Comparison of ENCODE assay signal across 1 cellular context in the genomic region with DNA sequence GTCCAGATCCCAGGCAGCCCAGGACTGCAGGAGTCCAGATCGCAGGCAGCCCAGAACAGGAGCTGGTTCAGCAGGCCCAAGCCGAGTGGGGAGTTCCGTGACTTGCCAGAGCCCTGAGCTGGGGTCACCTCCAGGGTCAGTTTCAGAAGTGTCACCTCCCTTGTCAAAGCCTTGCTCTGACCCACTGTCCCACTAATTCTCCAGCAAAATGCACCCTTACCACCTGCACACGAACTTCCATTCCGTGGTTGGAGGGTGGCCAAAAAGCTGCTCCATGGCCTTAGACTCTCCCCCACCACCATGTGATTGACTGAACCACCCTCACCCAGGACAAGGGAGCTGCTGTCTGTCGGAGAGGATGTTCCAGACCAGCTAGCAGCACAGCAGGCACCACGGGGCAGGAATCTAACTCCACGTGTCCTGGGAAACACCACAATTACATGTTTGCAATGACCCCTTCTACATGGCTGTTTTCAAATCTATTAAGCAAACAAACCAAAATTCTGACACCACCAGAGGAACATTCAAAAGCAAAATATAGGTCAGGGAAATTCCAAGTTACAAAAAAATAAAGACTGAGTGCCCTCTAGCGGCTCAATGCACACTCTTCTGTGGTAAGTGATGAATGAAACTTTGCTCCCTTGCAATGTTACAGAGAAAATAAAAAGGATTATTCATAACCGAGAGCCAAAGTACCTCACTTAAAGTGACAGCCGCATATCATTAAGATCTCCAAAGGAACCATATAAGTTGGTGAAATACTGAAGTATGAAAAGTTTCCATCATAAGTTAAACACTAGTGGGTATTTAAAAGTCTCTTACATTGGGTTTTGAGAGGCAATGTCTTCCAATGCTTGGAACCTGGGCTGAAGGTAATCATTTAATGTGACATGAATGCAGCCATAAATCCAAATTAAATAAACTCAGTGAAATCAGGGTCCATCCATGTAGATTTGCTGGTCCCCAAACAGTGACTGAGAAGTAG.
A peak's percentile ranks its signal among the peaks of the same experiment; 100 is the strongest.
TF ChIP-seq lines count a peak whose summit lies in the region.

No MANE protein-coding gene starts in this region.

TF ChIP-seq in HepG2, 621 proteins besides CTCF, POLR2A, EP300 and RAD21 (continues in another document):
- TF ChIP-seq, protein P1, sequence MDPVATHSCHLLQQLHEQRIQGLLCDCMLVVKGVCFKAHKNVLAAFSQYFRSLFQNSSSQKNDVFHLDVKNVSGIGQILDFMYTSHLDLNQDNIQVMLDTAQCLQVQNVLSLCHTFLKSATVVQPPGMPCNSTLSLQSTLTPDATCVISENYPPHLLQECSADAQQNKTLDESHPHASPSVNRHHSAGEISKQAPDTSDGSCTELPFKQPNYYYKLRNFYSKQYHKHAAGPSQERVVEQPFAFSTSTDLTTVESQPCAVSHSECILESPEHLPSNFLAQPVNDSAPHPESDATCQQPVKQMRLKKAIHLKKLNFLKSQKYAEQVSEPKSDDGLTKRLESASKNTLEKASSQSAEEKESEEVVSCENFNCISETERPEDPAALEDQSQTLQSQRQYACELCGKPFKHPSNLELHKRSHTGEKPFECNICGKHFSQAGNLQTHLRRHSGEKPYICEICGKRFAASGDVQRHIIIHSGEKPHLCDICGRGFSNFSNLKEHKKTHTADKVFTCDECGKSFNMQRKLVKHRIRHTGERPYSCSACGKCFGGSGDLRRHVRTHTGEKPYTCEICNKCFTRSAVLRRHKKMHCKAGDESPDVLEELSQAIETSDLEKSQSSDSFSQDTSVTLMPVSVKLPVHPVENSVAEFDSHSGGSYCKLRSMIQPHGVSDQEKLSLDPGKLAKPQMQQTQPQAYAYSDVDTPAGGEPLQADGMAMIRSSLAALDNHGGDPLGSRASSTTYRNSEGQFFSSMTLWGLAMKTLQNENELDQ (CRISPR knock-in tag; IDR thresholded peaks at IDR 0.05; ENCODE audit: borderline replicate concordance) = no peak
- TF ChIP-seq, protein P2, sequence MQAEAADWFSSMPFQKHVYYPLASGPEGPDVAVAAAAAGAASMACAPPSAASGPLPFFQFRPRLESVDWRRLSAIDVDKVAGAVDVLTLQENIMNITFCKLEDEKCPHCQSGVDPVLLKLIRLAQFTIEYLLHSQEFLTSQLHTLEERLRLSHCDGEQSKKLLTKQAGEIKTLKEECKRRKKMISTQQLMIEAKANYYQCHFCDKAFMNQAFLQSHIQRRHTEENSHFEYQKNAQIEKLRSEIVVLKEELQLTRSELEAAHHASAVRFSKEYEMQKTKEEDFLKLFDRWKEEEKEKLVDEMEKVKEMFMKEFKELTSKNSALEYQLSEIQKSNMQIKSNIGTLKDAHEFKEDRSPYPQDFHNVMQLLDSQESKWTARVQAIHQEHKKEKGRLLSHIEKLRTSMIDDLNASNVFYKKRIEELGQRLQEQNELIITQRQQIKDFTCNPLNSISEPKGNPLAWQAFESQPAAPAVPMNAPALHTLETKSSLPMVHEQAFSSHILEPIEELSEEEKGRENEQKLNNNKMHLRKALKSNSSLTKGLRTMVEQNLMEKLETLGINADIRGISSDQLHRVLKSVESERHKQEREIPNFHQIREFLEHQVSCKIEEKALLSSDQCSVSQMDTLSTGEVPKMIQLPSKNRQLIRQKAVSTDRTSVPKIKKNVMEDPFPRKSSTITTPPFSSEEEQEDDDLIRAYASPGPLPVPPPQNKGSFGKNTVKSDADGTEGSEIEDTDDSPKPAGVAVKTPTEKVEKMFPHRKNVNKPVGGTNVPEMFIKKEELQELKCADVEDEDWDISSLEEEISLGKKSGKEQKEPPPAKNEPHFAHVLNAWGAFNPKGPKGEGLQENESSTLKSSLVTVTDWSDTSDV (CRISPR knock-in tag; IDR thresholded peaks at IDR 0.05) = no peak
- TF ChIP-seq ZNF430 (CRISPR knock-in tag; IDR thresholded peaks at IDR 0.05) (no peak), ZNF598 (CRISPR knock-in tag; IDR thresholded peaks at IDR 0.05; ENCODE audit: borderline replicate concordance) (no peak), ZC3H13 (CRISPR knock-in tag; IDR thresholded peaks at IDR 0.05) (no peak), NR2F2 (IDR thresholded peaks at IDR 0.05; ENCODE audit: borderline replicate concordance, low read depth) (no peak), ZNF496 (CRISPR knock-in tag; IDR thresholded peaks at IDR 0.05; ENCODE audit: insufficient replicate concordance) (no peak), PAX8 (CRISPR knock-in tag; IDR thresholded peaks at IDR 0.05; ENCODE audit: borderline replicate concordance) (no peak), ZNF350 (CRISPR knock-in tag; IDR thresholded peaks at IDR 0.05; ENCODE audit: borderline replicate concordance, low read depth) (no peak), ARNT2 (CRISPR knock-in tag; IDR thresholded peaks at IDR 0.05; ENCODE audit: low read depth) (no peak), IKZF1 (IDR thresholded peaks at IDR 0.05) (no peak), ZSCAN20 (CRISPR knock-in tag; IDR thresholded peaks at IDR 0.05; ENCODE audit: borderline replicate concordance) (no peak), GTF2F1 (IDR thresholded peaks at IDR 0.05; ENCODE audit: low read length) (no peak), SNRNP70 (IDR thresholded peaks at IDR 0.05; ENCODE audit: low read depth, low read length) (no peak), ZSCAN31 (CRISPR knock-in tag; IDR thresholded peaks at IDR 0.05; ENCODE audit: low read depth) (no peak), ZNF841 (CRISPR knock-in tag; IDR thresholded peaks at IDR 0.05; ENCODE audit: borderline replicate concordance) (no peak), ZNF772 (CRISPR knock-in tag; IDR thresholded peaks at IDR 0.05) (no peak), NCOR1 (IDR thresholded peaks at IDR 0.05; ENCODE audit: borderline replicate concordance, low read length) (0 out of 2 replicates have a peak, but pooled peaks have one; percentile 17), ZNF44 (CRISPR knock-in tag; IDR thresholded peaks at IDR 0.05) (no peak), HCFC1 (IDR thresholded peaks at IDR 0.05; ENCODE audit: low read depth, low read length) (no peak), SCMH1 (CRISPR knock-in tag; IDR thresholded peaks at IDR 0.05; ENCODE audit: borderline replicate concordance) (no peak), ZNF317 (CRISPR knock-in tag; IDR thresholded peaks at IDR 0.05) (no peak), NFE2L2 (IDR thresholded peaks at IDR 0.05; ENCODE audit: low read length) (no peak), NRL (CRISPR knock-in tag; IDR thresholded peaks at IDR 0.05; ENCODE audit: borderline replicate concordance) (no peak), NCOA2 (CRISPR knock-in tag; IDR thresholded peaks at IDR 0.05) (no peak), SIN3A (IDR thresholded peaks at IDR 0.05; ENCODE audit: borderline replicate concordance, low read depth, low read length) (no peak)
- TF ChIP-seq, protein P3, sequence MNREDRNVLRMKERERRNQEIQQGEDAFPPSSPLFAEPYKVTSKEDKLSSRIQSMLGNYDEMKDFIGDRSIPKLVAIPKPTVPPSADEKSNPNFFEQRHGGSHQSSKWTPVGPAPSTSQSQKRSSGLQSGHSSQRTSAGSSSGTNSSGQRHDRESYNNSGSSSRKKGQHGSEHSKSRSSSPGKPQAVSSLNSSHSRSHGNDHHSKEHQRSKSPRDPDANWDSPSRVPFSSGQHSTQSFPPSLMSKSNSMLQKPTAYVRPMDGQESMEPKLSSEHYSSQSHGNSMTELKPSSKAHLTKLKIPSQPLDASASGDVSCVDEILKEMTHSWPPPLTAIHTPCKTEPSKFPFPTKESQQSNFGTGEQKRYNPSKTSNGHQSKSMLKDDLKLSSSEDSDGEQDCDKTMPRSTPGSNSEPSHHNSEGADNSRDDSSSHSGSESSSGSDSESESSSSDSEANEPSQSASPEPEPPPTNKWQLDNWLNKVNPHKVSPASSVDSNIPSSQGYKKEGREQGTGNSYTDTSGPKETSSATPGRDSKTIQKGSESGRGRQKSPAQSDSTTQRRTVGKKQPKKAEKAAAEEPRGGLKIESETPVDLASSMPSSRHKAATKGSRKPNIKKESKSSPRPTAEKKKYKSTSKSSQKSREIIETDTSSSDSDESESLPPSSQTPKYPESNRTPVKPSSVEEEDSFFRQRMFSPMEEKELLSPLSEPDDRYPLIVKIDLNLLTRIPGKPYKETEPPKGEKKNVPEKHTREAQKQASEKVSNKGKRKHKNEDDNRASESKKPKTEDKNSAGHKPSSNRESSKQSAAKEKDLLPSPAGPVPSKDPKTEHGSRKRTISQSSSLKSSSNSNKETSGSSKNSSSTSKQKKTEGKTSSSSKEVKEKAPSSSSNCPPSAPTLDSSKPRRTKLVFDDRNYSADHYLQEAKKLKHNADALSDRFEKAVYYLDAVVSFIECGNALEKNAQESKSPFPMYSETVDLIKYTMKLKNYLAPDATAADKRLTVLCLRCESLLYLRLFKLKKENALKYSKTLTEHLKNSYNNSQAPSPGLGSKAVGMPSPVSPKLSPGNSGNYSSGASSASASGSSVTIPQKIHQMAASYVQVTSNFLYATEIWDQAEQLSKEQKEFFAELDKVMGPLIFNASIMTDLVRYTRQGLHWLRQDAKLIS (CRISPR knock-in tag; IDR thresholded peaks at IDR 0.05) = no peak
- TF ChIP-seq, protein P4, sequence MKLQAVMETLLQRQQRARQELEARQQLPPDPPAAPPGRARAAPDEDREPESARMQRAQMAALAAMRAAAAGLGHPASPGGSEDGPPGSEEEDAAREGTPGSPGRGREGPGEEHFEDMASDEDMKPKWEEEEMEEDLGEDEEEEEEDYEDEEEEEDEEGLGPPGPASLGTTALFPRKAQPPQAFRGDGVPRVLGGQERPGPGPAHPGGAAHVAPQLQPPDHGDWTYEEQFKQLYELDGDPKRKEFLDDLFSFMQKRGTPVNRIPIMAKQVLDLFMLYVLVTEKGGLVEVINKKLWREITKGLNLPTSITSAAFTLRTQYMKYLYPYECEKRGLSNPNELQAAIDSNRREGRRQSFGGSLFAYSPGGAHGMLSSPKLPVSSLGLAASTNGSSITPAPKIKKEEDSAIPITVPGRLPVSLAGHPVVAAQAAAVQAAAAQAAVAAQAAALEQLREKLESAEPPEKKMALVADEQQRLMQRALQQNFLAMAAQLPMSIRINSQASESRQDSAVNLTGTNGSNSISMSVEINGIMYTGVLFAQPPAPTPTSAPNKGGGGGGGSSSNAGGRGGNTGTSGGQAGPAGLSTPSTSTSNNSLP (IDR thresholded peaks at IDR 0.05; ENCODE audit: low read depth, low read length) = peak; percentile 36; the same call in 1 of the 2 replicates
- TF ChIP-seq, protein P5, sequence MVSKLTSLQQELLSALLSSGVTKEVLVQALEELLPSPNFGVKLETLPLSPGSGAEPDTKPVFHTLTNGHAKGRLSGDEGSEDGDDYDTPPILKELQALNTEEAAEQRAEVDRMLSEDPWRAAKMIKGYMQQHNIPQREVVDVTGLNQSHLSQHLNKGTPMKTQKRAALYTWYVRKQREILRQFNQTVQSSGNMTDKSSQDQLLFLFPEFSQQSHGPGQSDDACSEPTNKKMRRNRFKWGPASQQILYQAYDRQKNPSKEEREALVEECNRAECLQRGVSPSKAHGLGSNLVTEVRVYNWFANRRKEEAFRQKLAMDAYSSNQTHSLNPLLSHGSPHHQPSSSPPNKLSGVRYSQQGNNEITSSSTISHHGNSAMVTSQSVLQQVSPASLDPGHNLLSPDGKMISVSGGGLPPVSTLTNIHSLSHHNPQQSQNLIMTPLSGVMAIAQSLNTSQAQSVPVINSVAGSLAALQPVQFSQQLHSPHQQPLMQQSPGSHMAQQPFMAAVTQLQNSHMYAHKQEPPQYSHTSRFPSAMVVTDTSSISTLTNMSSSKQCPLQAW (CRISPR knock-in tag; IDR thresholded peaks at IDR 0.05) = no peak
- TF ChIP-seq, protein P6, sequence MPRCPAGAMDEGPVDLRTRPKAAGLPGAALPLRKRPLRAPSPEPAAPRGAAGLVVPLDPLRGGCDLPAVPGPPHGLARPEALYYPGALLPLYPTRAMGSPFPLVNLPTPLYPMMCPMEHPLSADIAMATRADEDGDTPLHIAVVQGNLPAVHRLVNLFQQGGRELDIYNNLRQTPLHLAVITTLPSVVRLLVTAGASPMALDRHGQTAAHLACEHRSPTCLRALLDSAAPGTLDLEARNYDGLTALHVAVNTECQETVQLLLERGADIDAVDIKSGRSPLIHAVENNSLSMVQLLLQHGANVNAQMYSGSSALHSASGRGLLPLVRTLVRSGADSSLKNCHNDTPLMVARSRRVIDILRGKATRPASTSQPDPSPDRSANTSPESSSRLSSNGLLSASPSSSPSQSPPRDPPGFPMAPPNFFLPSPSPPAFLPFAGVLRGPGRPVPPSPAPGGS (CRISPR knock-in tag; IDR thresholded peaks at IDR 0.05) = no peak
- TF ChIP-seq, protein P7, sequence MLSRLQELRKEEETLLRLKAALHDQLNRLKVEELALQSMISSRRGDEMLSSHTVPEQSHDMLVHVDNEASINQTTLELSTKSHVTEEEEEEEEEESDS (CRISPR knock-in tag; IDR thresholded peaks at IDR 0.05; ENCODE audit: borderline replicate concordance) = no peak
